27 cellular contexts compared by ENCODE assay signal in the genomic region with DNA sequence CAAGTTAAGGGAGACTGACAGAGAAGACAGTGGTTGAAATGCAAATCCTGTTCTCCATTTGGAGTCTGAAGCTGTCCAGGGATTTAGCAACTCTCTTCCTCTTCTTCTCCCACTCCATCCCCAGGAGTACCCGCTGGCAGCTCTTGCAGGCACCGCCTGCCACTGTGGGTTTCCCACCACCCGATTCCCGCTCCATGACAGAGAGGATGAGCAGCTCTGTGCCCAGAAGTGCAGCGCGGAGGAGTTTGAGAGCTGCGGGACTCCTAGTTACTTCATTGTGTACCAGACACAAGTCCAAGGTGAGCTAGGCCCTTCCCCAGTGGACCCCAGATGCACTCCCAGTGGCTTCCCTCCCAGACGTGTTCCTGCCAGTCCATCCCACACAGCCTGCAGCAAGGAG.
DNase-seq lines count a peak whose midpoint lies in the region; TF ChIP-seq lines count a peak whose summit lies in the region.
"Had no signal": no experiment of that assay in that cellular context is flagged by ENCODE, and none has a peak within 500 bp of the region (broad histone marks: within the 10 kb centered on the region; RNA-seq: fewer than 3 reads in every experiment).

No MANE protein-coding gene starts in this region.

- H3K4me2 ChIP-seq in hepatocyte = no peak overlapping the region
- H3K4me2 ChIP-seq: A549; BLaER1; BLaER1 treated with 17β-estradiol and CSF1 and Interleukin-3, amounts not matched to agents 10 nM and 100 nM had no signal

- 88% methylated on average over 8 of the region's 8 CpGs for WGBS in hepatocyte (ENCODE audit: low lambda C conversion rate, missing lambda C conversion rate)

- no peak overlapping the region for H2AFZ ChIP-seq in hepatocyte

- no peaks in the 10 kb centered on the region for H4K20me1 ChIP-seq in hepatocyte (ENCODE audit: insufficient read depth, poor library complexity, severe bottlenecking)
- H4K20me1 ChIP-seq: BLaER1 had no signal

- H3K27me3 ChIP-seq in hepatocyte = peaks cover 6% of the 10 kb centered on the region
- H3K27me3 ChIP-seq: BE2C; BLaER1; BLaER1 treated with 17β-estradiol and CSF1 and Interleukin-3, amounts not matched to agents 10 nM and 100 nM had no signal

- no peak for TF ChIP-seq CTCF in hepatocyte (IDR thresholded peaks at IDR 0.05; ENCODE audit: poor library complexity)

- H3K4me3 ChIP-seq in hepatocyte = no peak overlapping the region
- H3K4me3 ChIP-seq: A549; BLaER1; BLaER1 treated with 17β-estradiol and CSF1 and Interleukin-3, amounts not matched to agents 10 nM and 100 nM had no signal

- H3K79me2 ChIP-seq in hepatocyte = no peaks in the 10 kb centered on the region

- no peak overlapping the region for H3K27ac ChIP-seq in hepatocyte
- H3K27ac ChIP-seq: 22Rv1; A549; BLaER1; BLaER1 treated with 17β-estradiol and CSF1 and Interleukin-3, amounts not matched to agents 10 nM and 100 nM; C4-2B had no signal

- H3K9me2 ChIP-seq in hepatocyte (replicated peaks; ENCODE audit: insufficient read depth) = no peaks in the 10 kb centered on the region

- H3K36me3 ChIP-seq in hepatocyte (replicated peaks; ENCODE audit: insufficient read depth, low read depth) = no peaks in the 10 kb centered on the region
- H3K36me3 ChIP-seq: BE2C; BLaER1; BLaER1 treated with 17β-estradiol and CSF1 and Interleukin-3, amounts not matched to agents 10 nM and 100 nM had no signal

- DNase-seq in Ammon's horn (ENCODE audit: low spot score) = peak; percentile 33
- DNase-seq in hepatocyte (ENCODE audit: low spot score) = no peak
- DNase-seq: 8988T; ACHN; AML-193; BE2C; C1 segment of cervical spinal cord; Caco-2; Calu3; CD4-positive, alpha-beta memory T cell; CD4-positive, alpha-beta T cell; CD4-positive, CD25-positive, alpha-beta regulatory T cell; CD8-positive, alpha-beta memory T cell; CD8-positive, alpha-beta T cell; COR-L47; DMS 273 treated with DMSO at 0.1 percent for 48 hours; DMS153; DMS53; DMS79; DMS79 treated with DMSO at 0.1 percent for 48 hours; DND-41; EL had no signal

- H3K9me3 ChIP-seq in hepatocyte (ENCODE audit: low read depth) = no peaks in the 10 kb centered on the region
- H3K9me3 ChIP-seq: A549; BE2C; BLaER1; BLaER1 treated with 17β-estradiol and CSF1 and Interleukin-3, amounts not matched to agents 10 nM and 100 nM had no signal

- no peaks in the 10 kb centered on the region for H3K4me1 ChIP-seq in hepatocyte (ENCODE audit: insufficient read depth)
- H3K4me1 ChIP-seq: A549; BLaER1; BLaER1 treated with 17β-estradiol and CSF1 and Interleukin-3, amounts not matched to agents 10 nM and 100 nM; Caco-2 had no signal
